In genomic region chr10:73215749-73216148, GRCh38 we compare ENCODE assay signal across 24 cellular contexts.
"Had no signal": no experiment of that assay in that cellular context is flagged by ENCODE, and none has a peak within 500 bp of the region (broad histone marks: within the 10 kb centered on the region; RNA-seq: fewer than 3 reads in every experiment).

No MANE protein-coding gene starts in this region.

- H3K4me3 ChIP-seq: coronary artery, dorsolateral prefrontal cortex, esophagus muscularis mucosa, gastroesophageal sphincter, heart left ventricle, hepatocyte, left lung, lower lobe of right lung, mucosa of descending colon had no signal

- H3K27ac Mint-ChIP-seq: immature natural killer cell, mesothelial cell of epicardium had no signal

- H3K4me1 Mint-ChIP-seq: immature natural killer cell, mesothelial cell of epicardium had no signal

- H3K27ac ChIP-seq: coronary artery, dorsolateral prefrontal cortex, esophagus muscularis mucosa, foreskin keratinocyte, gastroesophageal sphincter, heart left ventricle, hepatocyte, left lung, lower lobe of right lung had no signal

- H3K9me3 ChIP-seq: esophagus muscularis mucosa, gastroesophageal sphincter, heart left ventricle, left lung, lower lobe of right lung, mucosa of descending colon had no signal

- H3K4me2 ChIP-seq: hepatocyte had no signal

- FAIRE-seq: colon, endothelial cell of umbilical vein, frontal cortex, kidney had no signal

- H2AFZ ChIP-seq: hepatocyte had no signal

- H3K9me3 Mint-ChIP-seq: immature natural killer cell had no signal

- ATAC-seq: foreskin keratinocyte, gastroesophageal sphincter, heart left ventricle, left lung, left ventricle myocardium superior, lower lobe of right lung, mucosa of descending colon had no signal

- H3K79me2 ChIP-seq: hepatocyte had no signal

- H3K4me1 ChIP-seq: foreskin keratinocyte, heart left ventricle, left lung, lower lobe of right lung had no signal

- DNase-seq: dermis blood vessel endothelial cell; dorsolateral prefrontal cortex; effector CD4-positive, alpha-beta T cell; effector memory CD4-positive, alpha-beta T cell; foreskin keratinocyte; heart left ventricle; hypothalamus; immature natural killer cell; islet precursor cell; kidney; kidney glomerular epithelial cell; left lung; left ventricle myocardium superior; lower lobe of right lung; mesenchymal stem cell; mucosa of descending colon had no signal

- H3K27me3 ChIP-seq: dorsolateral prefrontal cortex, esophagus muscularis mucosa, foreskin keratinocyte, gastroesophageal sphincter, heart left ventricle, hepatocyte, left lung had no signal

- H3K4me3 Mint-ChIP-seq: immature natural killer cell, mesothelial cell of epicardium had no signal
